ENCODE assay signal across 19 cellular contexts in genomic region chr7:73477376-73477775, GRCh38. TPM values are rescaled to one million over a fixed set of nuclear protein-coding genes. Genes with fewer than 3 reads are reported as not detected.
"Had no signal": no experiment of that assay in that cellular context is flagged by ENCODE, and none has a peak within 500 bp of the region (broad histone marks: within the 10 kb centered on the region; RNA-seq: fewer than 3 reads in every experiment).

No MANE protein-coding gene starts in this region.

- H3K27me3 ChIP-seq: body of pancreas, esophagus squamous epithelium, hepatocyte, left lung had no signal

- H3K4me1 Mint-ChIP-seq: nephron had no signal

- H3K9me3 ChIP-seq: body of pancreas, esophagus squamous epithelium, left lung, mucosa of descending colon, prostate gland, SK-N-SH had no signal

- H3K27ac ChIP-seq: body of pancreas, esophagus squamous epithelium, hepatocyte, left lung, prostate gland, VCaP had no signal

- H3K4me3 Mint-ChIP-seq: activated CD4-positive, alpha-beta memory T cell treated with anti-CD3 and anti-CD28 coated beads, Interleukin-2, amount 10 ng/mL, durations not matched to agents 7 days and 5 days; nephron; T-cell had no signal

- H3K4me3 ChIP-seq: body of pancreas, esophagus squamous epithelium, hepatocyte, left lung, mucosa of descending colon, prostate gland had no signal

- H3K4me1 ChIP-seq: left lung, prostate gland had no signal

- DNase-seq: activated CD4-positive, alpha-beta memory T cell treated with anti-CD3 and anti-CD28 coated beads, Interleukin-2, amount 10 ng/mL, durations not matched to agents 7 days and 5 days; activated gamma-delta T cell treated with Interleukin-2 at 50 U/mL for 16 hours; activated T-cell treated with anti-CD3 and anti-CD28 coated beads, Interleukin-2, amount 50 U/mL, for 48 hours; amniotic stem cell; body of pancreas; cortex of kidney; effector CD8-positive, alpha-beta T cell; esophagus squamous epithelium; left lung; mucosa of descending colon; right cardiac atrium; SK-N-SH; small intestine; T-cell; T1000 had no signal

- H3K27me3 Mint-ChIP-seq: activated CD4-positive, alpha-beta memory T cell treated with anti-CD3 and anti-CD28 coated beads, Interleukin-2, amount 10 ng/mL, durations not matched to agents 7 days and 5 days; T-cell had no signal

- H3K27ac Mint-ChIP-seq: activated CD4-positive, alpha-beta memory T cell treated with anti-CD3 and anti-CD28 coated beads, Interleukin-2, amount 10 ng/mL, durations not matched to agents 7 days and 5 days; nephron had no signal

- H3K36me3 ChIP-seq: prostate gland had no signal

- ATAC-seq: body of pancreas, left lung, mucosa of descending colon, right cardiac atrium, T-cell had no signal

- H3K9me3 Mint-ChIP-seq: activated CD4-positive, alpha-beta memory T cell treated with anti-CD3 and anti-CD28 coated beads, Interleukin-2, amount 10 ng/mL, durations not matched to agents 7 days and 5 days; T-cell had no signal

RNA-seq across cellular contexts. Expression of gene FZD9, which starts 43.8 kb away (rescaled TPM):
- total RNA-seq: activated CD4-positive, alpha-beta memory T cell treated with anti-CD3 and anti-CD28 coated beads, Interleukin-2, amount 10 ng/mL, durations not matched to agents 7 days and 5 days had no signal
